15 cellular contexts compared by ENCODE assay signal in genomic region chr6:37092851-37093727, GRCh38.
A peak's percentile ranks its signal among the peaks of the same experiment; 100 is the strongest.
DNase-seq lines count a peak whose midpoint lies in the region; ATAC-seq and TF ChIP-seq lines count a peak whose summit lies in the region.
"Had no signal": no experiment of that assay in that cellular context is flagged by ENCODE, and none has a peak within 500 bp of the region (broad histone marks: within the 10 kb centered on the region; RNA-seq: fewer than 3 reads in every experiment).

No MANE protein-coding gene starts in this region.

- H3K27me3 ChIP-seq in heart right ventricle: no peaks in the 10 kb centered on the region
- H3K27me3 ChIP-seq in psoas muscle (ENCODE audit: insufficient read depth in 3 of 3, low read length in 2 of 3): no peaks in the 10 kb centered on the region
- H3K27me3 ChIP-seq in PC-3 (ENCODE audit: low read length): no peaks in the 10 kb centered on the region

- no peak overlapping the region for H3K4me2 ChIP-seq in PC-3 (ENCODE audit: low read length)

- H3K4me1 ChIP-seq in heart right ventricle (peaks cover 0 to 34% (median 0%) of the 10 kb centered on the region in 9 donors), psoas muscle (peaks cover 7% of the 10 kb centered on the region), PC-3 (ENCODE audit: insufficient read depth, low read length) (no peaks in the 10 kb centered on the region)

- H3K4me3 ChIP-seq in heart right ventricle (no peak overlapping the region), psoas muscle (no peak overlapping the region), PC-3 (ENCODE audit: low read length) (no peak overlapping the region)

- H3K27ac ChIP-seq in RWPE1: peak overlapping the region; percentile 54
- peak overlapping the region in 2 of 10 donors; percentile 10 to 48 for H3K27ac ChIP-seq in heart right ventricle
- no peak overlapping the region for H3K27ac ChIP-seq in psoas muscle
- no peak overlapping the region for H3K27ac ChIP-seq in PC-3 (ENCODE audit: low read length)

- H3K9me3 ChIP-seq in heart right ventricle (no peaks in the 10 kb centered on the region), psoas muscle (no peaks in the 10 kb centered on the region), PC-3 (ENCODE audit: low read length) (no peaks in the 10 kb centered on the region)

- no peaks in the 10 kb centered on the region for H3K79me2 ChIP-seq in PC-3 (ENCODE audit: low read length)

- ATAC-seq in heart right ventricle: peak in 7 of 8 donors; percentile 36 to 65 (median 57)
- ATAC-seq in psoas muscle: peak in 1 of 4 donors; percentile 16
- no peak for ATAC-seq in HG03378 (IDR thresholded peaks at IDR 0.05; ENCODE audit: unreplicated experiment)
- no peak for ATAC-seq in PC-3
- ATAC-seq: activated CD8-positive, alpha-beta T cell treated with anti-CD3 and anti-CD28 coated beads, Interleukin-2, amount 10 ng/mL, durations not matched to agents 7 days and 5 days had no signal

- H3K9me2 ChIP-seq in PC-3 (replicated peaks; ENCODE audit: low read length): no peaks in the 10 kb centered on the region

- H3K9ac ChIP-seq in PC-3 (ENCODE audit: low read length): no peak overlapping the region

- DNase-seq in HT-29 (ENCODE audit: low spot score) (peak; percentile 40), RWPE1 (ENCODE audit: low spot score) (no peak), heart right ventricle (no peak), psoas muscle (peak; percentile 38 to 58), NCI-H1436 (lab: John Stamatoyannopoulos, UW) (no peak), PC-3 (no peak)
- DNase-seq: activated CD8-positive, alpha-beta T cell treated with anti-CD3 and anti-CD28 coated beads, Interleukin-2, amount 10 ng/mL, durations not matched to agents 7 days and 5 days; activated naive CD4-positive, alpha-beta T cell treated with anti-CD3 and anti-CD28 coated beads, Interleukin-2, amount 50 U/mL, for 16 hours; cerebellar nuclear complex; H7; midbrain; NCI-H1092; NCI-H446; T-helper 9 cell had no signal

- no peaks in the 10 kb centered on the region for H4K20me1 ChIP-seq in PC-3 (ENCODE audit: low read length)

- TF ChIP-seq CTCF in RWPE1 (conservative IDR thresholded peaks at IDR 0.05; ENCODE audit: low read depth) (no peak), heart right ventricle (IDR thresholded peaks at IDR 0.05) (no peak), psoas muscle (IDR thresholded peaks at IDR 0.05) (no peak), PC-3 (conservative IDR thresholded peaks at IDR 0.05; ENCODE audit: low read depth, low read length) (no peak)

- H2AFZ ChIP-seq in PC-3 (ENCODE audit: low read length): no peak overlapping the region

- no TSS peak for BruUV-seq in PC-3 (replicated peaks; lab: Mats Ljungman, UMichigan)

- POLR2A ChIA-PET in RWPE1 (lab: Yijun Ruan, JAX; ENCODE audit: low non-redundant PET) (no interaction called here), PC-3 (lab: Charles Lee; ENCODE audit: unreplicated experiment) (no interaction called here)

- no peaks in the 10 kb centered on the region for H3K36me3 ChIP-seq in heart right ventricle
- no peaks in the 10 kb centered on the region for H3K36me3 ChIP-seq in psoas muscle (ENCODE audit: insufficient read depth in 1 of 2, low read depth in 1 of 2)
- H3K36me3 ChIP-seq in PC-3 (ENCODE audit: low read depth, low read length): no peaks in the 10 kb centered on the region

- intact Hi-C loops in heart right ventricle (cut with DNase I): no loop called here
- intact Hi-C loops in psoas muscle (cut with DNase I): loop anchor here in 1 of 2 donors (10.0 kb wide), 1 partner anchor 412 kb away; no protein-coding TSS in a partner anchor
- intact Hi-C loops in PC-3 (cut with micrococcal nuclease): no loop called here

- CTCF ChIA-PET in RWPE1 (lab: Yijun Ruan, JAX) (no interaction called here), PC-3 (lab: Charles Lee) (no interaction called here)

- H3F3A ChIP-seq in PC-3 (ENCODE audit: low read length, unreplicated experiment): no peaks in the 10 kb centered on the region

- WGBS in heart right ventricle, 2 donors: 84 to 90% methylated on average over 16 of the region's 16 CpGs
- WGBS in psoas muscle, 3 donors: 75 to 83% (median 82%) methylated on average over 16 of the region's 16 CpGs

Comparison
In these comparisons a context has a peak if more than half of its experiments do, and no peak if none do; other contexts are left out.
1. DNase-seq: peak in HT-29 (single experiment) and psoas muscle (2 of 2); none in RWPE1 (single experiment), heart right ventricle (0 of 2), NCI-H1436 (single experiment) and PC-3 (single experiment).
2. ATAC-seq: peak in heart right ventricle (7 of 8); none in HG03378 (single experiment) and PC-3 (single experiment).